Comparison of ENCODE assay signal across 14 cellular contexts in the genomic region with DNA sequence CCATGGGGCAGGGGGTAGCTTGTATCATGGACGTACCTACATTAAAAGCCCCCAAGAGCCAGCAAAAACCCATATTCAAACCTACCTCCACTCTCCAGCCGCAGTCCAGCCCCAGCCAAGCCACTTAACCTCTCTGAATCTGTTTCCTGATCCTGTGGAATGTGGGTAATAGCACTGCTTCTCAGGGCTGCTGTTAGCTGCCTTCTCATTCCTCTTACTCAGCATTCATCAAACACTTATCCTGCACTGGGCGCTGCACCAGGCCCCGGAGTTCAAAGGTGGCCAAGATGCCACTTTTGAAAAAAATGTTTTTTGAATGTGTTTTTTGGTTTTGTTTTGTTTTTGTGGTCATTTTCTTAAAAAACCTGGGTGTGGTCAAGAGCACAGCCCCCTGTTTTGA.
A peak's percentile ranks its signal among the peaks of the same experiment; 100 is the strongest.
DNase-seq lines count a peak whose midpoint lies in the region; ATAC-seq, FAIRE-seq and TF ChIP-seq lines count a peak whose summit lies in the region.
"Had no signal": no experiment of that assay in that cellular context is flagged by ENCODE, and none has a peak within 500 bp of the region (broad histone marks: within the 10 kb centered on the region; RNA-seq: fewer than 3 reads in every experiment).

No MANE protein-coding gene starts in this region.

- H3K79me2 ChIP-seq in K562 (ENCODE audit: control insufficient read depth, insufficient read depth, low read length): 0 out of 3 replicates have a peak, but pooled peaks cover 2% of the 10 kb centered on the region
- H3K79me2 ChIP-seq: hepatocyte had no signal

- ATAC-seq in activated CD4-positive, alpha-beta T cell treated with anti-CD3 and anti-CD28 coated beads for 36 hours: no peak
- ATAC-seq in K562: no peak

- TF ChIP-seq RAD21 in K562 (CRISPR knock-in tag; conservative IDR thresholded peaks at IDR 0.05 in 1 of 2, IDR thresholded peaks at IDR 0.05 in 1 of 2): no peak

- H3K9me1 ChIP-seq in K562 (ENCODE audit: control insufficient read depth, insufficient read depth, low read length): no peaks in the 10 kb centered on the region

- H3K27me3 Mint-ChIP-seq in activated CD4-positive, alpha-beta T cell treated with anti-CD3 and anti-CD28 coated beads for 36 hours: no peaks in the 10 kb centered on the region
- no peaks in the 10 kb centered on the region for H3K27me3 Mint-ChIP-seq in IgD-negative memory B cell

- H3K9me3 ChIP-seq in K562 (replicated peaks; ENCODE audit: control insufficient read depth, insufficient read depth, low read depth, low read length) (no peaks in the 10 kb centered on the region; the same call in 1 of the 2 replicates), neutrophil (no peaks in the 10 kb centered on the region)
- H3K9me3 ChIP-seq: breast epithelium, tibial nerve had no signal

- in situ Hi-C loops in K562 (cut with MboI): no loop called here

- peaks cover 12% of the 10 kb centered on the region for H3K36me3 Mint-ChIP-seq in activated CD4-positive, alpha-beta T cell treated with anti-CD3 and anti-CD28 coated beads for 36 hours (ENCODE audit: low read depth)
- peaks cover 6% of the 10 kb centered on the region for H3K36me3 Mint-ChIP-seq in IgD-negative memory B cell

- H3K4me1 ChIP-seq in K562 (replicated peaks in 1 of 2; ENCODE audit: control insufficient read depth in 2 of 2, insufficient read depth in 2 of 2, low read length in 2 of 2) (no peaks in the 10 kb centered on the region), neutrophil (ENCODE audit: control insufficient read depth in 1 of 2, insufficient read depth in 1 of 2, low read depth in 1 of 2, low read length in 1 of 2) (peaks cover 55% of the 10 kb centered on the region in 2 experiments)
- H3K4me1 ChIP-seq: breast epithelium had no signal

- H3K27me3 ChIP-seq in K562 (ENCODE audit: control insufficient read depth in 2 of 2, insufficient read depth in 2 of 2, low read length in 2 of 2) (no peaks in the 10 kb centered on the region), neutrophil (no peaks in the 10 kb centered on the region)
- H3K27me3 ChIP-seq: breast epithelium, hepatocyte, tibial nerve had no signal

- CTCF ChIA-PET in activated CD4-positive, alpha-beta T cell treated with anti-CD3 and anti-CD28 coated beads for 36 hours (lab: Charles Lee): interaction anchor here (1.2 to 3.2 kb wide), 2 partner anchors 12 to 22 kb away, joined by 3 to 19 read pairs; no protein-coding TSS in a partner anchor
- CTCF ChIA-PET in K562 (lab: Yijun Ruan, JAX; ENCODE audit: low intra/inter-chr PET ratio) (no interaction called here), HEK293T (lab: Yijun Ruan, JAX) (no interaction called here)

- H3K4me3 ChIP-seq in K562: no peak overlapping the region
- no peak overlapping the region for H3K4me3 ChIP-seq in neutrophil (ENCODE audit: low read depth in 1 of 2, low read length in 1 of 2)
- H3K4me3 ChIP-seq: breast epithelium, hepatocyte, tibial nerve had no signal

- H3K27ac ChIP-seq in K562 (ENCODE audit: extremely low read depth, low read depth, low read length): no peak overlapping the region
- peak overlapping the region; percentile 54 for H3K27ac ChIP-seq in neutrophil
- H3K27ac ChIP-seq: hepatocyte, tibial nerve had no signal

- peak overlapping the region; percentile 92 for H3K27ac Mint-ChIP-seq in activated CD4-positive, alpha-beta T cell treated with anti-CD3 and anti-CD28 coated beads for 36 hours
- H3K27ac Mint-ChIP-seq in IgD-negative memory B cell: peak overlapping the region in 2 of 3 donors; percentile 25

- DNase-seq in activated CD4-positive, alpha-beta T cell treated with anti-CD3 and anti-CD28 coated beads for 36 hours: no peak
- DNase-seq in activated CD4-positive, alpha-beta T cell treated with anti-CD3 and anti-CD28 coated beads for 4 hours: no peak
- DNase-seq in K562 (ENCODE audit: extremely low read depth in 1 of 4, low spot score in 3 of 4) (no peak), HEK293T (ENCODE audit: extremely low spot score) (no peak), ecto neural progenitor cell (ENCODE audit: low spot score) (no peak), activated gamma-delta T cell (lab: John Stamatoyannopoulos, UW) (no peak)
- DNase-seq: ACHN, NCI-H187 treated with DMSO at 0.1 percent for 48 hours, NCI-H748 treated with DMSO at 0.1 percent for 48 hours had no signal

- H3K9me3 Mint-ChIP-seq in activated CD4-positive, alpha-beta T cell treated with anti-CD3 and anti-CD28 coated beads for 36 hours (ENCODE audit: low read depth): peaks cover 5% of the 10 kb centered on the region
- H3K9me3 Mint-ChIP-seq in IgD-negative memory B cell: no peaks in the 10 kb centered on the region

- H3K4me3 Mint-ChIP-seq in activated CD4-positive, alpha-beta T cell treated with anti-CD3 and anti-CD28 coated beads for 36 hours: no peak overlapping the region
- H3K4me3 Mint-ChIP-seq in IgD-negative memory B cell: peak overlapping the region in 2 of 4 donors; percentile 59 to 65

- intact Hi-C loops in activated CD4-positive, alpha-beta T cell treated with anti-CD3 and anti-CD28 coated beads for 36 hours (cut with DNase I, micrococcal nuclease): loop anchor here (2.0 to 10.0 kb wide), 5 partner anchors 27 to 552 kb away; a partner anchor contains a TSS
- intact Hi-C loops in K562 (cut with micrococcal nuclease): no loop called here

- no peaks in the 10 kb centered on the region for H3K36me3 ChIP-seq in K562 (ENCODE audit: control insufficient read depth, insufficient read depth, low read length)
- no peaks in the 10 kb centered on the region for H3K36me3 ChIP-seq in neutrophil
- H3K36me3 ChIP-seq: breast epithelium, tibial nerve had no signal

- H4K20me1 ChIP-seq in K562 (replicated peaks; ENCODE audit: control insufficient read depth, insufficient read depth, low read length): no peaks in the 10 kb centered on the region; the same call in 1 of the 2 replicates

- H3K9ac ChIP-seq in K562 (ENCODE audit: insufficient read depth in 1 of 2, low read depth in 2 of 2, low read length in 2 of 2): no peak overlapping the region

- no peak for FAIRE-seq in K562 (lab: Jason Lieb, UNC)

- peaks cover 61% of the 10 kb centered on the region for H3K4me1 Mint-ChIP-seq in activated CD4-positive, alpha-beta T cell treated with anti-CD3 and anti-CD28 coated beads for 36 hours
- H3K4me1 Mint-ChIP-seq in IgD-negative memory B cell: peaks cover 34 to 53% (median 43%) of the 10 kb centered on the region in 3 donors

- H2AFZ ChIP-seq in K562 (ENCODE audit: low read depth, low read length): no peak overlapping the region
- H2AFZ ChIP-seq: hepatocyte had no signal

- WGBS in K562 (ENCODE audit: insufficient coverage, low coverage, missing lambda C conversion rate): 86% methylated on average over 4 of the region's 4 CpGs

- no peak for TF ChIP-seq EP300 in K562 (IDR thresholded peaks at IDR 0.05; ENCODE audit: low read length)

- TF ChIP-seq CTCF in K562 (IDR thresholded peaks at IDR 0.05 in 2 of 3, conservative IDR thresholded peaks at IDR 0.05 in 1 of 3; ENCODE audit: insufficient read depth in 2 of 3, low read depth in 1 of 3, low read length in 3 of 3) (no peak), neutrophil (IDR thresholded peaks at IDR 0.05) (no peak)

- H3K4me2 ChIP-seq in K562 (ENCODE audit: insufficient read depth, low read length): no peak overlapping the region
- H3K4me2 ChIP-seq: hepatocyte had no signal

- POLR2A ChIA-PET in activated CD4-positive, alpha-beta T cell treated with anti-CD3 and anti-CD28 coated beads for 36 hours (lab: Charles Lee): no interaction called here
- POLR2A ChIA-PET in K562 (lab: Yijun Ruan, JAX): no interaction called here
- POLR2A ChIA-PET in HEK293T (lab: Yijun Ruan, JAX): no interaction called here

- BruUV-seq in K562 (replicated peaks; lab: Mats Ljungman, UMichigan): no TSS peak

- no peak for TF ChIP-seq POLR2A in K562 (conservative IDR thresholded peaks at IDR 0.05)

TF ChIP-seq in K562, 482 proteins besides CTCF, POLR2A, EP300 and RAD21:
- TF ChIP-seq XRCC5 (IDR thresholded peaks at IDR 0.05; ENCODE audit: low read depth, low read length) (no peak), MAFG (tag; conservative IDR thresholded peaks at IDR 0.05) (peak; percentile 34; the same call in 1 of the 2 replicates)

TF ChIP-seq in HEK293T, 16 proteins besides CTCF, POLR2A, EP300 and RAD21:
- TF ChIP-seq FOXK2 (IDR thresholded peaks at IDR 0.05): no peak
- TF ChIP-seq ELF4 (IDR thresholded peaks at IDR 0.05): no peak
- TF ChIP-seq FOXA1 (IDR thresholded peaks at IDR 0.05): no peak
- no peak for TF ChIP-seq FOXM1 (IDR thresholded peaks at IDR 0.05; ENCODE audit: borderline replicate concordance)
- no peak for TF ChIP-seq CTBP1 (IDR thresholded peaks at IDR 0.05; ENCODE audit: borderline replicate concordance)
- no peak for TF ChIP-seq BHLHE40 (IDR thresholded peaks at IDR 0.05; ENCODE audit: borderline replicate concordance)
- TF ChIP-seq, protein P1, sequence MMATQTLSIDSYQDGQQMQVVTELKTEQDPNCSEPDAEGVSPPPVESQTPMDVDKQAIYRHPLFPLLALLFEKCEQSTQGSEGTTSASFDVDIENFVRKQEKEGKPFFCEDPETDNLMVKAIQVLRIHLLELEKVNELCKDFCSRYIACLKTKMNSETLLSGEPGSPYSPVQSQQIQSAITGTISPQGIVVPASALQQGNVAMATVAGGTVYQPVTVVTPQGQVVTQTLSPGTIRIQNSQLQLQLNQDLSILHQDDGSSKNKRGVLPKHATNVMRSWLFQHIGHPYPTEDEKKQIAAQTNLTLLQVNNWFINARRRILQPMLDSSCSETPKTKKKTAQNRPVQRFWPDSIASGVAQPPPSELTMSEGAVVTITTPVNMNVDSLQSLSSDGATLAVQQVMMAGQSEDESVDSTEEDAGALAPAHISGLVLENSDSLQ (IDR thresholded peaks at IDR 0.05): no peak
- no peak for TF ChIP-seq L3MBTL2 (conservative IDR thresholded peaks at IDR 0.05)
- no peak for TF ChIP-seq ZNF384 (IDR thresholded peaks at IDR 0.05)
- no peak for TF ChIP-seq NFRKB (IDR thresholded peaks at IDR 0.05)
- no peak for TF ChIP-seq TARDBP (IDR thresholded peaks at IDR 0.05)
- TF ChIP-seq SP1 (IDR thresholded peaks at IDR 0.05): no peak
- TF ChIP-seq ARNT (IDR thresholded peaks at IDR 0.05): no peak
